ENCODE assay signal across 32 cellular contexts in genomic region chr2:69348781-69349180, GRCh38.
"Had no signal": no experiment of that assay in that cellular context is flagged by ENCODE, and none has a peak within 500 bp of the region (broad histone marks: within the 10 kb centered on the region; RNA-seq: fewer than 3 reads in every experiment).

No MANE protein-coding gene starts in this region.

- H3K9ac ChIP-seq: parathyroid adenoma had no signal

- H2AFZ ChIP-seq: parathyroid adenoma had no signal

- H3K4me1 ChIP-seq: parathyroid adenoma, psoas muscle, testis had no signal

- H3K4me3 ChIP-seq: coronary artery, dorsolateral prefrontal cortex, psoas muscle, smooth muscle cell, testis, transverse colon had no signal

- H3K27ac ChIP-seq: coronary artery, dorsolateral prefrontal cortex, parathyroid adenoma, psoas muscle, testis, transverse colon had no signal

- H3K4me1 Mint-ChIP-seq: immature natural killer cell, T-cell had no signal

- H3K79me2 ChIP-seq: parathyroid adenoma had no signal

- H3K27me3 Mint-ChIP-seq: activated CD4-positive, alpha-beta T cell treated with anti-CD3 and anti-CD28 coated beads, Interleukin-2, amount 10 ng/mL, durations not matched to agents 24 days and 14 days; activated CD8-positive, alpha-beta T cell treated with anti-CD3 and anti-CD28 coated beads for 36 hours; activated naive CD8-positive, alpha-beta T cell; effector memory CD8-positive, alpha-beta T cell; naive thymus-derived CD4-positive, alpha-beta T cell; T-cell had no signal

- H3K4me3 Mint-ChIP-seq: activated CD4-positive, alpha-beta T cell treated with anti-CD3 and anti-CD28 coated beads, Interleukin-2, amount 10 ng/mL, durations not matched to agents 24 days and 14 days; activated CD8-positive, alpha-beta T cell treated with anti-CD3 and anti-CD28 coated beads for 36 hours; activated naive CD8-positive, alpha-beta T cell; effector memory CD8-positive, alpha-beta T cell; immature natural killer cell; naive thymus-derived CD4-positive, alpha-beta T cell; neural crest cell; T-cell had no signal

- H3K4me2 ChIP-seq: smooth muscle cell had no signal

- DNase-seq: activated CD4-positive, alpha-beta T cell treated with anti-CD3 and anti-CD28 coated beads, Interleukin-2, amount 10 ng/mL, durations not matched to agents 24 days and 14 days; activated CD8-positive, alpha-beta T cell treated with anti-CD3 and anti-CD28 coated beads for 36 hours; activated effector memory CD4-positive, alpha-beta T cell treated with Interleukin-2 at 50 U/mL for 16 hours; activated naive CD4-positive, alpha-beta T cell treated with Interleukin-2 at 50 U/mL for 16 hours; activated T-cell treated with anti-CD3 and anti-CD28 coated beads, Interleukin-2, amount 50 U/mL, for 48 hours; anterior cingulate cortex; cerebellar nuclear complex; dorsolateral prefrontal cortex; effector memory CD8-positive, alpha-beta T cell; foreskin fibroblast; head of caudate nucleus; hippocampal formation; immature natural killer cell; kidney; left colon; mammary epithelial cell; midbrain; naive thymus-derived CD4-positive, alpha-beta T cell; occipital lobe; psoas muscle; stimulated activated CD4-positive, alpha-beta T cell treated with anti-CD3 and anti-CD28 coated beads, Interleukin-1b, Interleukin-23, amount 100 ng/mL, for 48 hours; stimulated activated naive CD4-positive, alpha-beta T cell; T-cell; testis; transverse colon had no signal

- H3K27ac Mint-ChIP-seq: activated CD4-positive, alpha-beta T cell treated with anti-CD3 and anti-CD28 coated beads, Interleukin-2, amount 10 ng/mL, durations not matched to agents 24 days and 14 days; activated CD8-positive, alpha-beta T cell treated with anti-CD3 and anti-CD28 coated beads for 36 hours; activated naive CD8-positive, alpha-beta T cell; naive thymus-derived CD4-positive, alpha-beta T cell; T-cell had no signal

- H3K27me3 ChIP-seq: dorsolateral prefrontal cortex, testis, transverse colon had no signal

- H3K9me3 Mint-ChIP-seq: activated CD4-positive, alpha-beta T cell treated with anti-CD3 and anti-CD28 coated beads, Interleukin-2, amount 10 ng/mL, durations not matched to agents 24 days and 14 days; activated CD8-positive, alpha-beta T cell treated with anti-CD3 and anti-CD28 coated beads for 36 hours; effector memory CD8-positive, alpha-beta T cell; immature natural killer cell; naive thymus-derived CD4-positive, alpha-beta T cell; neural crest cell; T-cell had no signal

- H3K9me3 ChIP-seq: psoas muscle, testis, transverse colon had no signal

- ATAC-seq: activated CD4-positive, CD25-positive, alpha-beta regulatory T cell treated with anti-CD3 and anti-CD28 coated beads, Interleukin-2, amount 50 U/mL, for 24 hours; activated CD8-positive, alpha-beta T cell treated with anti-CD3 and anti-CD28 coated beads for 36 hours; effector memory CD8-positive, alpha-beta T cell; esophagus mucosa; left colon; naive thymus-derived CD4-positive, alpha-beta T cell; psoas muscle; T-cell had no signal
